Comparison of ENCODE assay signal across 11 cellular contexts in genomic region chr2:219844756-219845155, GRCh38.
A peak's percentile ranks its signal among the peaks of the same experiment; 100 is the strongest.
DNase-seq lines count a peak whose midpoint lies in the region; ATAC-seq, FAIRE-seq and TF ChIP-seq lines count a peak whose summit lies in the region.
"Had no signal": no experiment of that assay in that cellular context is flagged by ENCODE, and none has a peak within 500 bp of the region (broad histone marks: within the 10 kb centered on the region; RNA-seq: fewer than 3 reads in every experiment).

No MANE protein-coding gene starts in this region.

- H3K36me3 ChIP-seq in OCI-LY7 (ENCODE audit: insufficient read depth, low read length), result no peaks in the 10 kb centered on the region

- BruUV-seq in OCI-LY7 (replicated peaks; lab: Mats Ljungman, UMichigan), result no TSS peak

- ATAC-seq in GM18868 (IDR thresholded peaks at IDR 0.05; ENCODE audit: unreplicated experiment) (peak; percentile 88), GM21447 (IDR thresholded peaks at IDR 0.05; ENCODE audit: unreplicated experiment) (peak; percentile 99), HG03066 (IDR thresholded peaks at IDR 0.05; ENCODE audit: low read depth, unreplicated experiment) (peak; percentile 96), left ventricle myocardium superior (no peak)
- ATAC-seq: activated T-cell treated with anti-CD3 and anti-CD28 coated beads, Interleukin-2, amount 50 U/mL, for 4 hours had no signal

- peaks cover 13% of the 10 kb centered on the region for H3K4me1 ChIP-seq in OCI-LY7 (ENCODE audit: insufficient read depth, low read length, poor library complexity, severe bottlenecking)

- H3K79me2 ChIP-seq in OCI-LY7 (ENCODE audit: insufficient read depth, low read depth, low read length), result no peaks in the 10 kb centered on the region

- intact Hi-C loops in OCI-LY7 (cut with micrococcal nuclease; ENCODE audit: unreplicated experiment) (no loop called here), left ventricle myocardium superior (cut with micrococcal nuclease) (no loop called here)

- H2AFZ ChIP-seq in OCI-LY7 (ENCODE audit: low read length), result no peak overlapping the region

- no peak for TF ChIP-seq CTCF in OCI-LY7 (conservative IDR thresholded peaks at IDR 0.05; ENCODE audit: low read length)

- no peaks in the 10 kb centered on the region for H4K20me1 ChIP-seq in OCI-LY7 (ENCODE audit: insufficient read depth, low read length)

- H3K9me3 ChIP-seq in OCI-LY7 (ENCODE audit: low read length), result no peaks in the 10 kb centered on the region

- POLR2A ChIA-PET in OCI-LY7 (lab: Charles Lee), result no interaction called here

- no peak for FAIRE-seq in RCC 7860 (lab: Jason Lieb, UNC)

- DNase-seq in OCI-LY7 (ENCODE audit: low spot score) (peak; percentile 56), left ventricle myocardium superior (no peak), dermis blood vessel endothelial cell (no peak), RCC 7860 (ENCODE audit: low spot score) (no peak), T-helper 1 cell (no peak)
- DNase-seq: activated T-cell treated with anti-CD3 and anti-CD28 coated beads, Interleukin-2, amount 50 U/mL, for 4 hours; stimulated activated CD4-positive, alpha-beta T cell treated with anti-CD3 and anti-CD28 coated beads, Interleukin-2, amount 100 ng/mL, for 24 hours had no signal

- peak overlapping the region; percentile 6 for H3K4me3 ChIP-seq in OCI-LY7 (ENCODE audit: low read depth, low read length, poor library complexity, severe bottlenecking)

- no peaks in the 10 kb centered on the region for H3K9me2 ChIP-seq in OCI-LY7 (ENCODE audit: insufficient read depth, low read length)

- CTCF ChIA-PET in OCI-LY7 (lab: Charles Lee; ENCODE audit: unreplicated experiment), result no interaction called here

- H3K27ac ChIP-seq in OCI-LY7 (ENCODE audit: low read depth, low read length, poor library complexity, severe bottlenecking), result no peak overlapping the region
- H3K27ac ChIP-seq: KMS-11 had no signal

- peak overlapping the region; percentile 51 for H3K4me2 ChIP-seq in OCI-LY7 (ENCODE audit: low read length)
- H3K4me2 ChIP-seq: KMS-11 had no signal
